Comparison of ENCODE assay signal across 8 cellular contexts in the genomic region with DNA sequence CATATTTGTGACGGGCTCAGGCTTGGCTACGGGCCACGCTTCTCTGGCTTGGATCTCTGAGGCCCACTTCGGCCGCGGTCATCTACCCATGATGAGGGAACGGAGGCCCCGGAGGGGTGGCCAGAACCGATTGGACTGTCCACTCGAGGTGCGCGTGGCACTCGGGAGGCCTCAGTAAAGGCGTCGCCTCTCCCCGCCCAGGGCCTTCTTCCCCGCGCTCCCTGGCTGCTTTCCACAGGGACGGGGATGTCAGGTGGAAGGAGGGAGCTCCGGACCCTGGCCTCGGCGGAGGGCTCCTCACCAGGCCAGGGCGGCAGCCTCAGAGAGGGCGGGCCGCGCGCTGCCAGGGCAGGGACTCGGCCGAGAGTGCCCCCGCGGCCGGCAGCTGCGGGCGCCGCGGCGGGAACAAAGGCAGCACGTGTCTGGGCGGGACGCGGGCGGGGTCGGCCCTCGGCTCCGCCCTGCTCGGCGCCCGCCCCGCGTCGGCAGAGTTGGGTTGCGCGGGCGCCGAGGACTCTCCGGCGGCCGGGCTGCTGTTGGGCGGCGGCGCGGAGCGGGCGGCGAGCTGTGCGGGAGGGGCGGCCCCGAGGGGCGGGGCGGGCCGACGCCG. TPM values are rescaled to one million over a fixed set of nuclear protein-coding genes. Genes with fewer than 3 reads are reported as not detected.
DNase-seq lines count a peak whose midpoint lies in the region; ATAC-seq and TF ChIP-seq lines count a peak whose summit lies in the region.

No MANE protein-coding gene starts in this region.

- POLR2A ChIA-PET in Caco-2 (lab: Charles Lee) = interaction anchor here (0.6 to 1.3 kb wide), 3 partner anchors 42 to 468 kb away, joined by 5 to 10 read pairs (median 7); a partner anchor contains a TSS

- no peaks in the 10 kb centered on the region for H3K27me3 Mint-ChIP-seq in Caco-2 (ENCODE audit: insufficient read depth, unreplicated experiment)

- H3K4me3 Mint-ChIP-seq in Caco-2 (ENCODE audit: unreplicated experiment) = peak overlapping the region; percentile 88

- H3K4me3 ChIP-seq in Caco-2 (ENCODE audit: low read depth, low read length) (peak overlapping the region; percentile 77), neutrophil (ENCODE audit: low read depth in 1 of 2, low read length in 1 of 2) (peak overlapping the region; percentile 51 to 94), thymus (ENCODE audit: low read length) (peak overlapping the region; percentile 92)

- H3K9me3 Mint-ChIP-seq in Caco-2 (ENCODE audit: unreplicated experiment) = no peaks in the 10 kb centered on the region

- H3K36me3 ChIP-seq in Caco-2 (ENCODE audit: control insufficient read depth, insufficient read depth, low read length) = no peaks in the 10 kb centered on the region
- peaks cover 38% of the 10 kb centered on the region for H3K36me3 ChIP-seq in neutrophil
- H3K36me3 ChIP-seq in thymus (ENCODE audit: control insufficient read depth, insufficient read depth) = peaks cover 33% of the 10 kb centered on the region

- H3K27ac ChIP-seq in neutrophil = peak overlapping the region; percentile 76
- H3K27ac ChIP-seq in thymus (ENCODE audit: low read depth) = peak overlapping the region; percentile 72

- peaks cover 75% of the 10 kb centered on the region for H3K36me3 Mint-ChIP-seq in Caco-2 (ENCODE audit: insufficient read depth, unreplicated experiment)

- intact Hi-C loops in Caco-2 (cut with micrococcal nuclease; ENCODE audit: unreplicated experiment) = no loop called here

- in situ Hi-C loops in KBM-7 (cut with MboI; ENCODE audit: low pct_unique_long_range_greater_than_20kb, low sequenced_read_pairs) = loop anchor here (25.0 kb wide), 1 partner anchor 276 kb away; no protein-coding TSS in a partner anchor

- H3K27ac Mint-ChIP-seq in Caco-2 (ENCODE audit: unreplicated experiment) = peak overlapping the region; percentile 89

- H3K4me1 ChIP-seq in Caco-2 (peaks cover 18% of the 10 kb centered on the region), neutrophil (ENCODE audit: control insufficient read depth in 1 of 2, insufficient read depth in 1 of 2, low read depth in 1 of 2, low read length in 1 of 2) (peaks cover 49 to 52% of the 10 kb centered on the region in 2 experiments), thymus (ENCODE audit: control insufficient read depth, insufficient read depth, low read length) (peaks cover 22% of the 10 kb centered on the region)

- CTCF ChIA-PET in Caco-2 (lab: Charles Lee) = interaction anchor here (0.6 to 2.1 kb wide), 4 partner anchors 42 to 423 kb away, joined by 3 to 8 read pairs (median 3); a partner anchor contains a TSS

- peak; percentile 43 for ATAC-seq in GM21423 (IDR thresholded peaks at IDR 0.05; ENCODE audit: unreplicated experiment)

- no peaks in the 10 kb centered on the region for H3K27me3 ChIP-seq in Caco-2 (replicated peaks; ENCODE audit: control insufficient read depth, insufficient read depth, low read length)
- H3K27me3 ChIP-seq in neutrophil = peaks cover 3% of the 10 kb centered on the region
- H3K27me3 ChIP-seq in thymus (ENCODE audit: control insufficient read depth, insufficient read depth) = no peaks in the 10 kb centered on the region

- 16% methylated on average over 73 of the region's 73 CpGs for WGBS in thymus

- no peak for TF ChIP-seq CTCF in Caco-2 (IDR thresholded peaks at IDR 0.05; ENCODE audit: insufficient read depth in 1 of 2, low read depth in 1 of 2, low read length in 1 of 2, severe bottlenecking in 1 of 2, unreplicated experiment in 1 of 2)
- peak; percentile 27 for TF ChIP-seq CTCF in neutrophil (IDR thresholded peaks at IDR 0.05)

- BruUV-seq in Caco-2 (replicated peaks; lab: Mats Ljungman, UMichigan) = no TSS peak

- H3K9me3 ChIP-seq in Caco-2 (no peaks in the 10 kb centered on the region), neutrophil (no peaks in the 10 kb centered on the region), thymus (ENCODE audit: control insufficient read depth) (peaks cover 2% of the 10 kb centered on the region)

- DNase-seq in Caco-2 (peak; percentile 78 to 88), KBM-7 (peak; percentile 62), RPMI8226 (peak; percentile 87), germinal center (ENCODE audit: low spot score) (peak; percentile 88)
- peak in 3 of 4 experiments; percentile 33 to 66 (median 42) for DNase-seq in activated naive CD4-positive, alpha-beta T cell (lab: John Stamatoyannopoulos, UW)

- H3K4me1 Mint-ChIP-seq in Caco-2 (ENCODE audit: low read depth, unreplicated experiment) = peaks cover 24% of the 10 kb centered on the region

RNA-seq across cellular contexts. Expression of a gene that starts 0.6 kb away (rescaled TPM):
- total RNA-seq in Caco-2 (2022) = 6.6 and 7.3 TPM in 2 replicates
- 7.1 TPM for polyA plus RNA-seq in thymus

RNA-seq across cellular contexts. Expression of a gene that starts 41.9 kb away (rescaled TPM):
- 198 and 208 TPM in 2 replicates for total RNA-seq in Caco-2 (2022)
- polyA plus RNA-seq in thymus = 49.6 TPM

Comparison
In these comparisons a context has a peak if more than half of its experiments do, and no peak if none do; other contexts are left out.
1. Peak in every context shown above with its lines: DNase-seq, ATAC-seq, H3K4me3 ChIP-seq and H3K27ac ChIP-seq.